In genomic region chr2:69138793-69139510, GRCh38 we compare ENCODE assay signal across 1 cellular context.
TF ChIP-seq lines count a peak whose summit lies in the region.

No MANE protein-coding gene starts in this region.

TF ChIP-seq in WTC11, 78 proteins besides CTCF, POLR2A, EP300 and RAD21 (continued from another document):
- TF ChIP-seq, protein P1, sequence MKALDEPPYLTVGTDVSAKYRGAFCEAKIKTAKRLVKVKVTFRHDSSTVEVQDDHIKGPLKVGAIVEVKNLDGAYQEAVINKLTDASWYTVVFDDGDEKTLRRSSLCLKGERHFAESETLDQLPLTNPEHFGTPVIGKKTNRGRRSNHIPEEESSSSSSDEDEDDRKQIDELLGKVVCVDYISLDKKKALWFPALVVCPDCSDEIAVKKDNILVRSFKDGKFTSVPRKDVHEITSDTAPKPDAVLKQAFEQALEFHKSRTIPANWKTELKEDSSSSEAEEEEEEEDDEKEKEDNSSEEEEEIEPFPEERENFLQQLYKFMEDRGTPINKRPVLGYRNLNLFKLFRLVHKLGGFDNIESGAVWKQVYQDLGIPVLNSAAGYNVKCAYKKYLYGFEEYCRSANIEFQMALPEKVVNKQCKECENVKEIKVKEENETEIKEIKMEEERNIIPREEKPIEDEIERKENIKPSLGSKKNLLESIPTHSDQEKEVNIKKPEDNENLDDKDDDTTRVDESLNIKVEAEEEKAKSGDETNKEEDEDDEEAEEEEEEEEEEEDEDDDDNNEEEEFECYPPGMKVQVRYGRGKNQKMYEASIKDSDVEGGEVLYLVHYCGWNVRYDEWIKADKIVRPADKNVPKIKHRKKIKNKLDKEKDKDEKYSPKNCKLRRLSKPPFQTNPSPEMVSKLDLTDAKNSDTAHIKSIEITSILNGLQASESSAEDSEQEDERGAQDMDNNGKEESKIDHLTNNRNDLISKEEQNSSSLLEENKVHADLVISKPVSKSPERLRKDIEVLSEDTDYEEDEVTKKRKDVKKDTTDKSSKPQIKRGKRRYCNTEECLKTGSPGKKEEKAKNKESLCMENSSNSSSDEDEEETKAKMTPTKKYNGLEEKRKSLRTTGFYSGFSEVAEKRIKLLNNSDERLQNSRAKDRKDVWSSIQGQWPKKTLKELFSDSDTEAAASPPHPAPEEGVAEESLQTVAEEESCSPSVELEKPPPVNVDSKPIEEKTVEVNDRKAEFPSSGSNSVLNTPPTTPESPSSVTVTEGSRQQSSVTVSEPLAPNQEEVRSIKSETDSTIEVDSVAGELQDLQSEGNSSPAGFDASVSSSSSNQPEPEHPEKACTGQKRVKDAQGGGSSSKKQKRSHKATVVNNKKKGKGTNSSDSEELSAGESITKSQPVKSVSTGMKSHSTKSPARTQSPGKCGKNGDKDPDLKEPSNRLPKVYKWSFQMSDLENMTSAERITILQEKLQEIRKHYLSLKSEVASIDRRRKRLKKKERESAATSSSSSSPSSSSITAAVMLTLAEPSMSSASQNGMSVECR (CRISPR knock-in tag; IDR thresholded peaks at IDR 0.05; ENCODE audit: borderline replicate concordance) = no peak
- TF ChIP-seq ZNF263 (CRISPR knock-in tag; IDR thresholded peaks at IDR 0.05; ENCODE audit: low read depth) (no peak), FOXP1 (CRISPR knock-in tag; IDR thresholded peaks at IDR 0.05; ENCODE audit: borderline replicate concordance) (no peak), NR3C1 (CRISPR knock-in tag; conservative IDR thresholded peaks at IDR 0.05; ENCODE audit: low read depth) (no peak), ELF4 (CRISPR knock-in tag; IDR thresholded peaks at IDR 0.05; ENCODE audit: low read depth) (no peak), NR2C2 (CRISPR knock-in tag; IDR thresholded peaks at IDR 0.05) (no peak), ZBTB43 (CRISPR knock-in tag; IDR thresholded peaks at IDR 0.05) (no peak), SP1 (CRISPR knock-in tag; conservative IDR thresholded peaks at IDR 0.05) (no peak), KAT7 (CRISPR knock-in tag; IDR thresholded peaks at IDR 0.05; ENCODE audit: borderline replicate concordance) (no peak)
- TF ChIP-seq, protein P2, sequence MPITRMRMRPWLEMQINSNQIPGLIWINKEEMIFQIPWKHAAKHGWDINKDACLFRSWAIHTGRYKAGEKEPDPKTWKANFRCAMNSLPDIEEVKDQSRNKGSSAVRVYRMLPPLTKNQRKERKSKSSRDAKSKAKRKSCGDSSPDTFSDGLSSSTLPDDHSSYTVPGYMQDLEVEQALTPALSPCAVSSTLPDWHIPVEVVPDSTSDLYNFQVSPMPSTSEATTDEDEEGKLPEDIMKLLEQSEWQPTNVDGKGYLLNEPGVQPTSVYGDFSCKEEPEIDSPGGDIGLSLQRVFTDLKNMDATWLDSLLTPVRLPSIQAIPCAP (CRISPR knock-in tag; IDR thresholded peaks at IDR 0.05) = no peak
